Comparison of ENCODE assay signal across 1 cellular context in genomic region chr19:46428278-46429141, GRCh38.
TF ChIP-seq lines count a peak whose summit lies in the region.

Gene PNMA8C (minus strand): TSS chr19:46428936. CDS start chr19:46428359, 577 bp downstream.

TF ChIP-seq in K562, 482 proteins besides CTCF, POLR2A, EP300 and RAD21 (continued from another document):
- peak; percentile 84; the same call in 1 of the 2 replicates for TF ChIP-seq ATF2 (CRISPR knock-in tag; IDR thresholded peaks at IDR 0.05)
- TF ChIP-seq NEUROD1 (IDR thresholded peaks at IDR 0.05; ENCODE audit: borderline replicate concordance, low read depth, low read length, partially characterized antibody), result no peak
- no peak for TF ChIP-seq SIN3A (IDR thresholded peaks at IDR 0.05; ENCODE audit: borderline replicate concordance in 2 of 2, control insufficient read depth in 1 of 2, low read depth in 2 of 2, low read length in 2 of 2)
- no peak for TF ChIP-seq FOXP1 (CRISPR knock-in tag; IDR thresholded peaks at IDR 0.05)
- no peak for TF ChIP-seq ZNF77 (CRISPR knock-in tag; IDR thresholded peaks at IDR 0.05)
- no peak for TF ChIP-seq CBFB (CRISPR knock-in tag; IDR thresholded peaks at IDR 0.05)
- peak; percentile 97 for TF ChIP-seq ATF7 (IDR thresholded peaks at IDR 0.05)
- TF ChIP-seq, protein P1, sequence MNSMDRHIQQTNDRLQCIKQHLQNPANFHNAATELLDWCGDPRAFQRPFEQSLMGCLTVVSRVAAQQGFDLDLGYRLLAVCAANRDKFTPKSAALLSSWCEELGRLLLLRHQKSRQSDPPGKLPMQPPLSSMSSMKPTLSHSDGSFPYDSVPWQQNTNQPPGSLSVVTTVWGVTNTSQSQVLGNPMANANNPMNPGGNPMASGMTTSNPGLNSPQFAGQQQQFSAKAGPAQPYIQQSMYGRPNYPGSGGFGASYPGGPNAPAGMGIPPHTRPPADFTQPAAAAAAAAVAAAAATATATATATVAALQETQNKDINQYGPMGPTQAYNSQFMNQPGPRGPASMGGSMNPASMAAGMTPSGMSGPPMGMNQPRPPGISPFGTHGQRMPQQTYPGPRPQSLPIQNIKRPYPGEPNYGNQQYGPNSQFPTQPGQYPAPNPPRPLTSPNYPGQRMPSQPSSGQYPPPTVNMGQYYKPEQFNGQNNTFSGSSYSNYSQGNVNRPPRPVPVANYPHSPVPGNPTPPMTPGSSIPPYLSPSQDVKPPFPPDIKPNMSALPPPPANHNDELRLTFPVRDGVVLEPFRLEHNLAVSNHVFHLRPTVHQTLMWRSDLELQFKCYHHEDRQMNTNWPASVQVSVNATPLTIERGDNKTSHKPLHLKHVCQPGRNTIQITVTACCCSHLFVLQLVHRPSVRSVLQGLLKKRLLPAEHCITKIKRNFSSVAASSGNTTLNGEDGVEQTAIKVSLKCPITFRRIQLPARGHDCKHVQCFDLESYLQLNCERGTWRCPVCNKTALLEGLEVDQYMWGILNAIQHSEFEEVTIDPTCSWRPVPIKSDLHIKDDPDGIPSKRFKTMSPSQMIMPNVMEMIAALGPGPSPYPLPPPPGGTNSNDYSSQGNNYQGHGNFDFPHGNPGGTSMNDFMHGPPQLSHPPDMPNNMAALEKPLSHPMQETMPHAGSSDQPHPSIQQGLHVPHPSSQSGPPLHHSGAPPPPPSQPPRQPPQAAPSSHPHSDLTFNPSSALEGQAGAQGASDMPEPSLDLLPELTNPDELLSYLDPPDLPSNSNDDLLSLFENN (IDR thresholded peaks at IDR 0.05; ENCODE audit: low read depth in 2 of 2, low read length in 2 of 2), result no peak
- TF ChIP-seq ZNF217 (CRISPR knock-in tag; IDR thresholded peaks at IDR 0.05), result no peak
- TF ChIP-seq CREB1 (IDR thresholded peaks at IDR 0.05), result peak; percentile 60; the same call in 1 of the 2 replicates
- peak; percentile 86 for TF ChIP-seq CREB1 (CRISPR knock-in tag; IDR thresholded peaks at IDR 0.05)
- TF ChIP-seq, protein P2, sequence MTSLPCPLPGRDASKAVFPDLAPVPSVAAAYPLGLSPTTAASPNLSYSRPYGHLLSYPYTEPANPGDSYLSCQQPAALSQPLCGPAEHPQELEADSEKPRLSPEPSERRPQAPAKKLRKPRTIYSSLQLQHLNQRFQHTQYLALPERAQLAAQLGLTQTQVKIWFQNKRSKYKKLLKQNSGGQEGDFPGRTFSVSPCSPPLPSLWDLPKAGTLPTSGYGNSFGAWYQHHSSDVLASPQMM (CRISPR knock-in tag; IDR thresholded peaks at IDR 0.05), result no peak
- TF ChIP-seq, protein P3, sequence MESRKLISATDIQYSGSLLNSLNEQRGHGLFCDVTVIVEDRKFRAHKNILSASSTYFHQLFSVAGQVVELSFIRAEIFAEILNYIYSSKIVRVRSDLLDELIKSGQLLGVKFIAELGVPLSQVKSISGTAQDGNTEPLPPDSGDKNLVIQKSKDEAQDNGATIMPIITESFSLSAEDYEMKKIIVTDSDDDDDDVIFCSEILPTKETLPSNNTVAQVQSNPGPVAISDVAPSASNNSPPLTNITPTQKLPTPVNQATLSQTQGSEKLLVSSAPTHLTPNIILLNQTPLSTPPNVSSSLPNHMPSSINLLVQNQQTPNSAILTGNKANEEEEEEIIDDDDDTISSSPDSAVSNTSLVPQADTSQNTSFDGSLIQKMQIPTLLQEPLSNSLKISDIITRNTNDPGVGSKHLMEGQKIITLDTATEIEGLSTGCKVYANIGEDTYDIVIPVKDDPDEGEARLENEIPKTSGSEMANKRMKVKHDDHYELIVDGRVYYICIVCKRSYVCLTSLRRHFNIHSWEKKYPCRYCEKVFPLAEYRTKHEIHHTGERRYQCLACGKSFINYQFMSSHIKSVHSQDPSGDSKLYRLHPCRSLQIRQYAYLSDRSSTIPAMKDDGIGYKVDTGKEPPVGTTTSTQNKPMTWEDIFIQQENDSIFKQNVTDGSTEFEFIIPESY (CRISPR knock-in tag; IDR thresholded peaks at IDR 0.05), result no peak
- no peak for TF ChIP-seq RBFOX2 (IDR thresholded peaks at IDR 0.05; ENCODE audit: low read depth, low read length)
- no peak for TF ChIP-seq ZNF511 (CRISPR knock-in tag; IDR thresholded peaks at IDR 0.05)
- no peak for TF ChIP-seq MEF2D (tag; conservative IDR thresholded peaks at IDR 0.05; ENCODE audit: low read depth)
- TF ChIP-seq CTBP1 (IDR thresholded peaks at IDR 0.05; ENCODE audit: borderline replicate concordance), result peak; percentile 96
- 0 out of 2 replicates have a peak, but pooled peaks have one; percentile 41 for TF ChIP-seq RFX5 (IDR thresholded peaks at IDR 0.05; ENCODE audit: low read depth, low read length)
- TF ChIP-seq TCF15 (CRISPR knock-in tag; IDR thresholded peaks at IDR 0.05), result no peak
- peak; percentile 88 for TF ChIP-seq JUN (IDR thresholded peaks at IDR 0.05; ENCODE audit: borderline replicate concordance, low read depth, low read length)
- TF ChIP-seq JUN (CRISPR knock-in tag; IDR thresholded peaks at IDR 0.05; ENCODE audit: borderline replicate concordance), result 0 out of 2 replicates have a peak, but pooled peaks have one; percentile 36
- no peak for TF ChIP-seq BCL6 (CRISPR knock-in tag; IDR thresholded peaks at IDR 0.05)
- TF ChIP-seq HDAC1 (IDR thresholded peaks at IDR 0.05), result peak in 1 of 2 experiments; percentile 26; a peak in 1 of 4 replicates
- no peak for TF ChIP-seq CHD7 (IDR thresholded peaks at IDR 0.05; ENCODE audit: low read depth, low read length)
- TF ChIP-seq FOXM1 (IDR thresholded peaks at IDR 0.05; ENCODE audit: low read depth), result no peak
- TF ChIP-seq FOXM1 (CRISPR knock-in tag; IDR thresholded peaks at IDR 0.05; ENCODE audit: low read depth), result no peak
- TF ChIP-seq ZNF695 (CRISPR knock-in tag; IDR thresholded peaks at IDR 0.05), result no peak
- TF ChIP-seq KLF16 (IDR thresholded peaks at IDR 0.05), result no peak
- TF ChIP-seq NUFIP1 (IDR thresholded peaks at IDR 0.05; ENCODE audit: partially characterized antibody), result no peak
- TF ChIP-seq, protein P4, sequence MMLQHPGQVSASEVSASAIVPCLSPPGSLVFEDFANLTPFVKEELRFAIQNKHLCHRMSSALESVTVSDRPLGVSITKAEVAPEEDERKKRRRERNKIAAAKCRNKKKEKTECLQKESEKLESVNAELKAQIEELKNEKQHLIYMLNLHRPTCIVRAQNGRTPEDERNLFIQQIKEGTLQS (IDR thresholded peaks at IDR 0.05), result peak; percentile 98
- TF ChIP-seq, protein P4 (CRISPR knock-in tag; conservative IDR thresholded peaks at IDR 0.05), result no peak
